ENCODE assay signal across 15 cellular contexts in the genomic region with DNA sequence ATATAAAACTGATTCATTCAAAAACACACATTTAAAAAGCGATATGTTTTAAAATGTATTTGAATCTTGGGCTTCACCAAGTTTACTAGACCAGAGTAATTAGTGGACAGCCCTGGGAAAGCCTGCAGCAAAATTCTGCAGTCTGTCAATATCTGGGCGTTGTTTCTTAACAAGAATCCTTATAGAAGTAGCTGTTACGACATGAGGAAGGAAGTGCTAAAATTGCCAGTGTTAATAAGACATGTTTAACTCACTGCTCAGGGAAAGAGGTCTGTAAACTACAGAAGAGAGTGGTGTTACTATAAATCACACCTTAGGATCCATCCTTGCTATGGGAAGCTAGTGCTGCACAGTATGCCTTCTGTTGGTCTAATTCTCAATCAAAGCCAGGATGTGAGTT.
"Had no signal": no experiment of that assay in that cellular context is flagged by ENCODE, and none has a peak within 500 bp of the region (broad histone marks: within the 10 kb centered on the region; RNA-seq: fewer than 3 reads in every experiment).

No MANE protein-coding gene starts in this region.

- H3K27ac ChIP-seq: gastrocnemius medialis, transverse colon had no signal

- H3K36me3 ChIP-seq: gastrocnemius medialis, transverse colon had no signal

- H3K4me3 ChIP-seq: gastrocnemius medialis, transverse colon had no signal

- ATAC-seq: activated T-cell treated with anti-CD3 and anti-CD28 coated beads, Interleukin-2, amount 50 U/mL, for 72 hours; gastrocnemius medialis; left lobe of liver had no signal

- H3K9me3 ChIP-seq: gastrocnemius medialis, transverse colon had no signal

- DNase-seq: activated CD4-positive, alpha-beta memory T cell treated with anti-CD3 and anti-CD28 coated beads, Interleukin-2, amount 10 ng/mL, durations not matched to agents 7 days and 5 days; activated CD4-positive, CD25-positive, alpha-beta regulatory T cell treated with anti-CD3 and anti-CD28 coated beads, Interleukin-2, amount 50 U/mL, for 72 hours; activated gamma-delta T cell treated with Interleukin-2 at 50 U/mL for 16 hours; activated naive CD8-positive, alpha-beta T cell treated with anti-CD3 and anti-CD28 coated beads, Interleukin-2, amount 10 ng/mL, durations not matched to agents 7 days and 5 days; activated T-cell treated with anti-CD3 and anti-CD28 coated beads, Interleukin-2, amount 50 U/mL, for 72 hours; anterior cingulate cortex; gastrocnemius medialis; islet precursor cell; mesendoderm; nephron progenitor cell; stimulated activated CD4-positive, alpha-beta T cell treated with anti-CD3 and anti-CD28 coated beads, Interleukin-12 subunit alpha, Interleukin-12 subunit beta, amount 100 ng/mL, for 4 hours; stimulated activated naive CD4-positive, alpha-beta T cell; substantia nigra; transverse colon had no signal

- H3K27me3 ChIP-seq: gastrocnemius medialis, transverse colon had no signal

- H3K4me1 ChIP-seq: gastrocnemius medialis, transverse colon had no signal
